ENCODE assay signal across 24 cellular contexts in the genomic region with DNA sequence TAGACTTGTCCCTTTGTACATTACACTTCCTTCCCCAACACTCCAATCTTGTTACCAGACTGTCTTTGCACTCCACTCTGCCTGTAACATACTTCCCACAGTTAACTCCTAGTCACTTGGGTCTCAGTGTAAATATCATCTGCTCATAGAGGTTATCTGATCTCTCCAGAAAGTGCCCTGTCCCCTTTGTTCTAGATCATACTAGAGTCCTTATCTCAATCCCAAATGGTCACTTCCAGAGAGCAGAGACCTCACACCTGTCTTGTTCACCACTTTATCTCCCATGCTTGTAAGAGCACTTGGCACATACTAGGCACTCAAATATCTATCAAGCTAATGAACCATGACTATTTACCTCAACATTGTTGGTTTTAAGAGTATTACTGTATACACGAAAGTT. TPM values are rescaled to one million over a fixed set of nuclear protein-coding genes. Genes with fewer than 3 reads are reported as not detected.
DNase-seq lines count a peak whose midpoint lies in the region; ATAC-seq, FAIRE-seq and TF ChIP-seq lines count a peak whose summit lies in the region.
"Had no signal": no experiment of that assay in that cellular context is flagged by ENCODE, and none has a peak within 500 bp of the region (broad histone marks: within the 10 kb centered on the region; RNA-seq: fewer than 3 reads in every experiment).

No MANE protein-coding gene starts in this region.

- peaks cover 57% of the 10 kb centered on the region for H3K4me1 Mint-ChIP-seq in endothelial cell (ENCODE audit: unreplicated experiment)

- no peak overlapping the region for H3K4me3 ChIP-seq in HepG2 (replicated peaks in 1 of 3; ENCODE audit: insufficient read depth in 1 of 3, low read depth in 2 of 3, low read length in 3 of 3)
- no peak overlapping the region for H3K4me3 ChIP-seq in right lobe of liver
- H3K4me3 ChIP-seq: adrenal gland, esophagus squamous epithelium, neural progenitor cell, spleen, thoracic aorta had no signal

- DNase-seq in HepG2 (ENCODE audit: low spot score) (no peak), right lobe of liver (no peak), NCI-H510A treated with DMSO at 0.1 percent for 48 hours (lab: John Stamatoyannopoulos, UW) (peak; percentile 64), endothelial cell (ENCODE audit: low spot score) (no peak), G401 (ENCODE audit: low spot score) (no peak)
- DNase-seq: activated CD4-positive, CD25-positive, alpha-beta regulatory T cell; activated CD8-positive, alpha-beta memory T cell treated with anti-CD3 and anti-CD28 coated beads for 24 hours; adrenal gland; CD8-positive, alpha-beta memory T cell; esophagus squamous epithelium; HFFc6; IMR-90; left cardiac atrium; NCI-H1694 treated with DMSO at 0.1 percent for 48 hours; NCI-H524 treated with DMSO at 0.1 percent for 48 hours; OCI-M1; spleen had no signal

- H3K4me3 Mint-ChIP-seq in endothelial cell (ENCODE audit: unreplicated experiment) = peak overlapping the region; percentile 38
- H3K4me3 Mint-ChIP-seq: HFFc6; neural progenitor cell; T-helper 1 cell treated with Interleukin-12 subunit alpha and Interleukin-12 subunit beta and Interleukin-4 antibody, amounts not matched to agents 30 μg/mL and 1 μg/mL, for 36 hours had no signal

- H3K27ac Mint-ChIP-seq in endothelial cell (ENCODE audit: unreplicated experiment) = peak overlapping the region; percentile 54
- H3K27ac Mint-ChIP-seq: HFFc6; neural progenitor cell; T-helper 1 cell treated with Interleukin-12 subunit alpha and Interleukin-12 subunit beta and Interleukin-4 antibody, amounts not matched to agents 30 μg/mL and 1 μg/mL, for 36 hours had no signal

- TF ChIP-seq POLR2A in HepG2 (IDR thresholded peaks at IDR 0.05; ENCODE audit: insufficient read depth in 1 of 2, low read depth in 2 of 2, low read length in 2 of 2) (no peak), right lobe of liver (IDR thresholded peaks at IDR 0.05) (no peak)

- peaks cover 3% of the 10 kb centered on the region for H3K27me3 Mint-ChIP-seq in endothelial cell (ENCODE audit: unreplicated experiment)
- H3K27me3 Mint-ChIP-seq: CD8-positive, alpha-beta memory T cell had no signal

- 94% methylated on average over 1 of the region's 1 CpG for WGBS in HepG2 (ENCODE audit: low lambda C conversion rate)
- WGBS in right lobe of liver (ENCODE audit: insufficient coverage, low coverage, low lambda C conversion rate, missing lambda C conversion rate) = 92% methylated on average over 1 of the region's 1 CpG

- POLR2A ChIA-PET in HepG2 (lab: Yijun Ruan, JAX) = no interaction called here

- no peaks in the 10 kb centered on the region for H3K79me2 ChIP-seq in HepG2 (ENCODE audit: insufficient read depth, low read length)

- no peaks in the 10 kb centered on the region for H4K20me1 ChIP-seq in HepG2 (ENCODE audit: insufficient read depth, low read length)

- no peak overlapping the region for H3K9ac ChIP-seq in HepG2 (ENCODE audit: insufficient read depth, low read depth, low read length)
- H3K9ac ChIP-seq: neural progenitor cell had no signal

- no peaks in the 10 kb centered on the region for H3K27me3 ChIP-seq in HepG2 (ENCODE audit: control insufficient read depth in 1 of 2, insufficient read depth in 2 of 2, low read length in 2 of 2)
- H3K27me3 ChIP-seq in right lobe of liver = no peaks in the 10 kb centered on the region
- H3K27me3 ChIP-seq: adrenal gland, esophagus squamous epithelium, neural progenitor cell, spleen had no signal

- no peaks in the 10 kb centered on the region for H3K9me3 Mint-ChIP-seq in endothelial cell (ENCODE audit: unreplicated experiment)
- H3K9me3 Mint-ChIP-seq: CD8-positive, alpha-beta memory T cell; HFFc6; neural progenitor cell; T-helper 1 cell treated with Interleukin-12 subunit alpha and Interleukin-12 subunit beta and Interleukin-4 antibody, amounts not matched to agents 30 μg/mL and 1 μg/mL, for 36 hours had no signal

- TF ChIP-seq EP300 in HepG2 (IDR thresholded peaks at IDR 0.05; ENCODE audit: low read depth in 2 of 2, low read length in 2 of 2) = no peak
- no peak for TF ChIP-seq EP300 in HepG2 (CRISPR knock-in tag; IDR thresholded peaks at IDR 0.05; ENCODE audit: borderline replicate concordance)

- TF ChIP-seq RAD21 in HepG2 (CRISPR knock-in tag; IDR thresholded peaks at IDR 0.05) = no peak

- no peak overlapping the region for H2AFZ ChIP-seq in HepG2 (ENCODE audit: low read length)
- H2AFZ ChIP-seq: neural progenitor cell had no signal

- CTCF ChIA-PET in HepG2 (lab: Yijun Ruan, JAX; ENCODE audit: low intra/inter-chr PET ratio, low total read pairs) = no interaction called here

- no peaks in the 10 kb centered on the region for H3K4me1 ChIP-seq in HepG2 (ENCODE audit: insufficient read depth, low read length)
- no peaks in the 10 kb centered on the region for H3K4me1 ChIP-seq in right lobe of liver

- no peak overlapping the region for H3K4me2 ChIP-seq in HepG2 (ENCODE audit: low read depth, low read length)
- H3K4me2 ChIP-seq: neural progenitor cell had no signal

- BruUV-seq in HepG2 (replicated peaks; lab: Mats Ljungman, UMichigan) = no TSS peak

- no peak for FAIRE-seq in HepG2 (lab: Jason Lieb, UNC)

- intact Hi-C loops in HepG2 (cut with micrococcal nuclease; ENCODE audit: unreplicated experiment) (no loop called here), right lobe of liver (cut with DNase I) (no loop called here)

- peaks cover 59% of the 10 kb centered on the region for H3K36me3 Mint-ChIP-seq in endothelial cell (ENCODE audit: low read depth, unreplicated experiment)

- H3K27ac ChIP-seq in HepG2 (ENCODE audit: extremely low read length, insufficient read depth, low read length) = no peak overlapping the region
- no peak overlapping the region for H3K27ac ChIP-seq in right lobe of liver
- H3K27ac ChIP-seq: adrenal gland, esophagus squamous epithelium, HL-60, neural progenitor cell, thoracic aorta had no signal

- H3K36me3 ChIP-seq in HepG2 (replicated peaks in 1 of 2; ENCODE audit: control insufficient read depth in 1 of 2, insufficient read depth in 2 of 2, low read length in 2 of 2) (peaks cover 8 to 38% of the 10 kb centered on the region in 2 experiments), right lobe of liver (peaks cover 0 to 16% (median 10%) of the 10 kb centered on the region in 4 donors)

- ATAC-seq in HepG2 = no peak
- no peak for ATAC-seq in right lobe of liver
- ATAC-seq in HG02938 (IDR thresholded peaks at IDR 0.05; ENCODE audit: unreplicated experiment) = no peak
- no peak for ATAC-seq in GM21723 (IDR thresholded peaks at IDR 0.05; ENCODE audit: unreplicated experiment)
- ATAC-seq in GM21825 (IDR thresholded peaks at IDR 0.05; ENCODE audit: unreplicated experiment) = no peak
- ATAC-seq: left cardiac atrium had no signal

- TF ChIP-seq CTCF in HepG2 (CRISPR knock-in tag; IDR thresholded peaks at IDR 0.05) (no peak), right lobe of liver (IDR thresholded peaks at IDR 0.05) (no peak), endothelial cell (IDR thresholded peaks at IDR 0.05; ENCODE audit: unreplicated experiment) (no peak)

- H3K9me3 ChIP-seq in HepG2 (ENCODE audit: low read length) (no peaks in the 10 kb centered on the region), right lobe of liver (no peaks in the 10 kb centered on the region)
- H3K9me3 ChIP-seq: adrenal gland, esophagus squamous epithelium, spleen, thoracic aorta had no signal

- in situ Hi-C loops in HepG2 (cut with HindIII; ENCODE audit: extremely low pct_ligation_motif_present, low pct_unique_long_range_greater_than_20kb) (no loop called here), G401 (cut with HindIII; ENCODE audit: low sequenced_read_pairs) (no loop called here)

TF ChIP-seq in HepG2, 621 proteins besides CTCF, POLR2A, EP300 and RAD21:
- TF ChIP-seq, protein P1, sequence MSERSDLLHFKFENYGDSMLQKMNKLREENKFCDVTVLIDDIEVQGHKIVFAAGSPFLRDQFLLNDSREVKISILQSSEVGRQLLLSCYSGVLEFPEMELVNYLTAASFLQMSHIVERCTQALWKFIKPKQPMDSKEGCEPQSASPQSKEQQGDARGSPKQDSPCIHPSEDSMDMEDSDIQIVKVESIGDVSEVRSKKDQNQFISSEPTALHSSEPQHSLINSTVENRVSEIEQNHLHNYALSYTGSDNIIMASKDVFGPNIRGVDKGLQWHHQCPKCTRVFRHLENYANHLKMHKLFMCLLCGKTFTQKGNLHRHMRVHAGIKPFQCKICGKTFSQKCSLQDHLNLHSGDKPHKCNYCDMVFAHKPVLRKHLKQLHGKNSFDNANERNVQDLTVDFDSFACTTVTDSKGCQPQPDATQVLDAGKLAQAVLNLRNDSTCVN (CRISPR knock-in tag; IDR thresholded peaks at IDR 0.05; ENCODE audit: borderline replicate concordance) = 0 out of 2 replicates have a peak, but pooled peaks have one; percentile 49
- TF ChIP-seq FOXA3 (CRISPR knock-in tag; IDR thresholded peaks at IDR 0.05) = no peak

RNA-seq across cellular contexts. Expression of gene SETX, which starts 30.4 kb away (rescaled TPM):
- 39.0 and 56.7 TPM in 2 replicates for total RNA-seq in HepG2 (2016; rRNA removed; fragmentation: Illumina TruSeq; extraction: Trizol)
- 8.6 and 9.3 TPM in 2 replicates for total RNA-seq in HepG2 (2016; cell fraction: cytosol; rRNA removed; fragmentation: Illumina TruSeq; extraction: Trizol; ENCODE audit: low read depth)
- 37.2 and 54.1 TPM in 2 replicates for total RNA-seq in HepG2 (2016; cell fraction: insoluble cytoplasmic fraction; rRNA removed; fragmentation: Illumina TruSeq; extraction: Trizol)
- 12.9 and 15.9 TPM in 2 replicates for total RNA-seq in HepG2 (2016; cell fraction: membrane; rRNA removed; fragmentation: Illumina TruSeq; extraction: Trizol)
- total RNA-seq in HepG2 (2016; cell fraction: nucleus; rRNA removed; fragmentation: Illumina TruSeq; extraction: Trizol) = 52.9 and 55.1 TPM in 2 replicates
- polyA plus RNA-seq in HepG2 (2011; rRNA removed) = 13.1 and 13.2 TPM in 2 replicates
- polyA plus RNA-seq in HepG2 (2011; cell fraction: cytosol; rRNA removed) = 7.7 and 11.4 TPM in 2 replicates
- 10.9 and 14.6 TPM in 2 replicates for polyA plus RNA-seq in HepG2 (2011; cell fraction: nucleus; rRNA removed)
- polyA plus RNA-seq in HepG2 (2012) = 13.5 and 14.4 TPM in 2 replicates
- polyA plus RNA-seq in HepG2 (2016; cell fraction: cytosol; fragmentation: Illumina TruSeq; extraction: Trizol; ENCODE audit: low read depth) = 0.99 and 1.2 TPM in 2 replicates
- polyA plus RNA-seq in HepG2 (2016; cell fraction: insoluble cytoplasmic fraction; fragmentation: Illumina TruSeq; extraction: Trizol; ENCODE audit: low read depth) = 23.6 and 24.0 TPM in 2 replicates
- 3.0 and 3.2 TPM in 2 replicates for polyA plus RNA-seq in HepG2 (2016; cell fraction: membrane; fragmentation: Illumina TruSeq; extraction: Trizol; ENCODE audit: low read depth)
- 32.8 and 33.3 TPM in 2 replicates for polyA plus RNA-seq in HepG2 (2016; cell fraction: nucleus; fragmentation: Illumina TruSeq; extraction: Trizol; ENCODE audit: insufficient read depth, low read depth)
- polyA minus RNA-seq in HepG2 (2011; rRNA and poly(A)+ RNA removed; ENCODE audit: low replicate concordance) = 27.4 and 73.8 TPM in 2 replicates
- 21.9 and 24.4 TPM in 2 replicates for polyA minus RNA-seq in HepG2 (2011; cell fraction: cytosol; rRNA and poly(A)+ RNA removed)
- 72.6 and 81.2 TPM in 2 replicates for polyA minus RNA-seq in HepG2 (2011; cell fraction: nucleus; rRNA and poly(A)+ RNA removed)
- total RNA-seq in right lobe of liver = 10 to 100 TPM; 17.4 to 28.8 (median 25.0) TPM
- total RNA-seq in endothelial cell (ENCODE audit: unreplicated experiment) = 169 TPM
- 17.5 and 26.9 TPM in 2 replicates for total RNA-seq in G401 (2014; rRNA removed; shearing (Covaris generic))
